13 cellular contexts compared by ENCODE assay signal in the genomic region with DNA sequence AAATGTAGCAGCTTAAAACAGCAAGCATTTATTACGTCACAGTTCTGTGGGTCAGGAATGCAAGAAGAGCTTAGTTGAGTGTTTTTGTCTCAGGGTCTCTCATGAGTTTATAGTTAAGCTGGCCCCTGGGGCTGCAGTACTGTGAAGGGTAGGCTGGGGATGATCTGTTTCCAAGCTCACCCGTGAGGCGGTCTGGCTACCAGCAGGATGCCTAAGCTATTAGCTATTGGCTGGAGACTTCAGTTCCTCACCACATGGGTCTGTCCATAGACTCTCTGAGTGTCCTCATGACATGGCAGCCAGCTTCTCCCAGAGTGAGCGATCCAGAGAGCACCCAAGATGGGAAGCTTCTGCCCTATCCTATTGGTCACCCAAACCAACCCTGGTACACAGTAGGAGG. TPM values are rescaled to one million over a fixed set of nuclear protein-coding genes. Genes with fewer than 3 reads are reported as not detected.
"Had no signal": no experiment of that assay in that cellular context is flagged by ENCODE, and none has a peak within 500 bp of the region (broad histone marks: within the 10 kb centered on the region; RNA-seq: fewer than 3 reads in every experiment).

No MANE protein-coding gene starts in this region.

- H3K27me3 Mint-ChIP-seq: activated CD8-positive, alpha-beta memory T cell treated with anti-CD3 and anti-CD28 coated beads, Interleukin-2, amount 10 ng/mL, durations not matched to agents 7 days and 5 days; stimulated activated naive CD8-positive, alpha-beta T cell treated with anti-CD3 and anti-CD28 coated beads, Interleukin-15, Interleukin-2, amounts not matched to agents 100 ng/mL and 50 ng/mL, for 24 hours had no signal

- H3K27ac ChIP-seq: colonic mucosa, psoas muscle, right lobe of liver had no signal

- H3K27ac Mint-ChIP-seq: stimulated activated naive CD8-positive, alpha-beta T cell treated with anti-CD3 and anti-CD28 coated beads, Interleukin-15, Interleukin-2, amounts not matched to agents 100 ng/mL and 50 ng/mL, for 24 hours had no signal

- ATAC-seq: activated CD8-positive, alpha-beta memory T cell treated with anti-CD3 and anti-CD28 coated beads, Interleukin-2, amount 10 ng/mL, durations not matched to agents 7 days and 5 days; esophagus mucosa; psoas muscle; right lobe of liver had no signal

- H3K27me3 ChIP-seq: colonic mucosa, right lobe of liver, upper lobe of left lung had no signal

- H3K9me3 ChIP-seq: colonic mucosa, psoas muscle, right lobe of liver, upper lobe of left lung had no signal

- H3K4me3 ChIP-seq: colonic mucosa, psoas muscle, right lobe of liver, upper lobe of left lung had no signal

- H3K36me3 ChIP-seq: colonic mucosa, right lobe of liver, upper lobe of left lung had no signal

- H3K4me1 ChIP-seq: colonic mucosa had no signal

- H3K4me3 Mint-ChIP-seq: activated CD8-positive, alpha-beta memory T cell treated with anti-CD3 and anti-CD28 coated beads, Interleukin-2, amount 10 ng/mL, durations not matched to agents 7 days and 5 days; stimulated activated naive CD8-positive, alpha-beta T cell treated with anti-CD3 and anti-CD28 coated beads, Interleukin-15, Interleukin-2, amounts not matched to agents 100 ng/mL and 50 ng/mL, for 24 hours had no signal

- DNase-seq: activated CD8-positive, alpha-beta memory T cell treated with anti-CD3 and anti-CD28 coated beads, Interleukin-2, amount 10 ng/mL, durations not matched to agents 7 days and 5 days; activated naive CD4-positive, alpha-beta T cell treated with anti-CD3 and anti-CD28 coated beads, Interleukin-2, amount 50 U/mL, for 16 hours; activated T-cell treated with anti-CD3 and anti-CD28 coated beads, Interleukin-2, amount 50 U/mL, for 1 hour; colonic mucosa; islet precursor cell; psoas muscle; right lobe of liver; upper lobe of left lung had no signal

- H3K9me3 Mint-ChIP-seq: activated T-helper 2 cell treated with anti-CD3 and anti-CD28 coated beads, Interferon-gamma antibody, Interleukin-2, Interleukin-4, amounts not matched to agents 10 μg/mL and 5 μg/mL and 100 μg/mL, durations not matched to agents 14 hours and 24 hours and 36 hours; stimulated activated naive CD8-positive, alpha-beta T cell treated with anti-CD3 and anti-CD28 coated beads, Interleukin-15, Interleukin-2, amounts not matched to agents 100 ng/mL and 50 ng/mL, for 24 hours had no signal

RNA-seq across cellular contexts. Expression of a gene that starts 46.7 kb away (rescaled TPM):
- total RNA-seq: activated T-helper 2 cell treated with anti-CD3 and anti-CD28 coated beads, Interferon-gamma antibody, Interleukin-2, Interleukin-4, amounts not matched to agents 10 μg/mL and 5 μg/mL and 100 μg/mL, durations not matched to agents 14 hours and 24 hours and 36 hours; mononuclear cell had no signal
- polyA plus RNA-seq: neural cell had no signal
